Comparison of ENCODE assay signal across 14 cellular contexts in the genomic region with DNA sequence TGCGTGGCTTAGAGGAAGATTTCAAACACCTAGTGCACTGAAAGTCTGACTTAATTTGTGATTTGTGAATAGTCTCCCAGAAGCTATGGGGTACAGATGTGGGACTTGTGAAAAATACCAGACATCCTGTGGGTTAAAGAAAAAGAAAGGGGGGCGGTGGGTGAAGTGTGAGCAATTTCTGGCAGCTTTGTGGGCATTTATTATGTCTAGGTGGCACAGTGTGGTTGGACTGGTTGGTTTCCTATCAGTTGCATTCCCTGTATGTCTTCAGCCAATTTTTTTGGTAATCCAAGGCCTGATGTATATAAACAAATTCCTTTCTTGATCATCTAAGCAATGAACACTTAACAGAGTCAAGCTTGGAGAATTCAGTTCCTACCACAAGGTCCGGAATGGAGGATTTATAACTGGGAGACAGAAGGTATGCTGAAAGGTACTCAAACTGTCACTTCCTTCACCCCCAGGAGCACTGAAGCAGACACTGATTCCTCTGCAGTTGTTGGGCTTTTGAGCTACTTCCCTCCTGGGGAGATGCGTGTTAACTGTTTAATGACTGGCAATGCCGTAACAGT.
DNase-seq lines count a peak whose midpoint lies in the region; ATAC-seq and TF ChIP-seq lines count a peak whose summit lies in the region.
"Had no signal": no experiment of that assay in that cellular context is flagged by ENCODE, and none has a peak within 500 bp of the region (broad histone marks: within the 10 kb centered on the region; RNA-seq: fewer than 3 reads in every experiment).

No MANE protein-coding gene starts in this region.

- no peaks in the 10 kb centered on the region for H3K36me3 ChIP-seq in H7 (replicated peaks; ENCODE audit: control insufficient read depth, insufficient read depth, low read length)
- H3K36me3 ChIP-seq: gastroesophageal sphincter, pancreas had no signal

- no peak overlapping the region for H3K4me3 ChIP-seq in AG10803 (ENCODE audit: low read length)
- no peak overlapping the region; the same call in 1 of the 2 replicates for H3K4me3 ChIP-seq in H7 (ENCODE audit: insufficient read depth, low read depth, low read length)
- no peak overlapping the region for H3K4me3 ChIP-seq in astrocyte of the cerebellum (ENCODE audit: low read depth, low read length)
- H3K4me3 ChIP-seq: gastroesophageal sphincter, lung, pancreas had no signal

- H3K27ac Mint-ChIP-seq in mesothelial cell of epicardium = peak overlapping the region; percentile 74
- H3K27ac Mint-ChIP-seq: activated B cell treated with CpG ODN at 0.5 μM for 24 hours had no signal

- DNase-seq in AG10803 (ENCODE audit: low read depth) = peak; percentile 6
- DNase-seq in H7 = peak; percentile 36
- DNase-seq in astrocyte of the cerebellum (ENCODE audit: low read depth) = peak; percentile 16
- DNase-seq in mesothelial cell of epicardium (ENCODE audit: low spot score in 2 of 2, unreplicated experiment in 2 of 2) = no peak
- DNase-seq in GM13976 (ENCODE audit: low spot score) = no peak
- no peak for DNase-seq in stimulated activated CD4-positive, alpha-beta T cell treated with anti-CD3 and anti-CD28 coated beads, Interleukin-2, amount 100 ng/mL, for 48 hours
- DNase-seq in HuH-7.5 (ENCODE audit: low spot score) = no peak
- DNase-seq: activated B cell treated with CpG ODN at 0.5 μM for 24 hours, EL, NCI-H187 treated with DMSO at 0.1 percent for 48 hours had no signal

- no peaks in the 10 kb centered on the region for H3K27me3 ChIP-seq in H7 (ENCODE audit: control insufficient read depth, insufficient read depth, low read length)
- H3K27me3 ChIP-seq: gastroesophageal sphincter, pancreas had no signal

- no peak for ATAC-seq in HG02763 (IDR thresholded peaks at IDR 0.05; ENCODE audit: unreplicated experiment)
- ATAC-seq: gastroesophageal sphincter had no signal

- H3K27me3 Mint-ChIP-seq in mesothelial cell of epicardium (ENCODE audit: low read depth) = no peaks in the 10 kb centered on the region
- H3K27me3 Mint-ChIP-seq: activated B cell treated with CpG ODN at 0.5 μM for 24 hours had no signal

- no peaks in the 10 kb centered on the region for H3K9me3 Mint-ChIP-seq in mesothelial cell of epicardium
- H3K9me3 Mint-ChIP-seq: activated B cell treated with CpG ODN at 0.5 μM for 24 hours had no signal

- TF ChIP-seq CTCF in AG10803 (conservative IDR thresholded peaks at IDR 0.05; ENCODE audit: low read length) (no peak), astrocyte of the cerebellum (IDR thresholded peaks at IDR 0.05; ENCODE audit: low read depth, low read length, missing control alignments) (no peak), mesothelial cell of epicardium (IDR thresholded peaks at IDR 0.05; ENCODE audit: unreplicated experiment) (no peak), GM13976 (IDR thresholded peaks at IDR 0.05; ENCODE audit: borderline replicate concordance, control extremely low read depth, extremely low read depth, insufficient read depth, missing control alignments) (no peak)

- no peaks in the 10 kb centered on the region for H3K36me3 Mint-ChIP-seq in mesothelial cell of epicardium

- no peak overlapping the region for H3K4me3 Mint-ChIP-seq in mesothelial cell of epicardium
- H3K4me3 Mint-ChIP-seq: activated B cell treated with CpG ODN at 0.5 μM for 24 hours had no signal

- in situ Hi-C loops in astrocyte of the cerebellum (cut with HindIII; ENCODE audit: low sequenced_read_pairs) (no loop called here), GM13976 (cut with MboI; ENCODE audit: low sequenced_read_pairs, unreplicated experiment) (no loop called here)

- peaks cover 14% of the 10 kb centered on the region for H3K4me1 Mint-ChIP-seq in mesothelial cell of epicardium

Comparison
In these comparisons a context has a peak if more than half of its experiments do, and no peak if none do; other contexts are left out.
1. DNase-seq: peak in AG10803 (single experiment), H7 (single experiment) and astrocyte of the cerebellum (single experiment); none in mesothelial cell of epicardium (0 of 2), GM13976 (single experiment), stimulated activated CD4-positive, alpha-beta T cell treated with anti-CD3 and anti-CD28 coated beads, Interleukin-2, amount 100 ng/mL, for 48 hours (0 of 2) and HuH-7.5 (single experiment).